ENCODE assay signal across 10 cellular contexts in genomic region chr4:128516568-128516967, GRCh38.
DNase-seq lines count a peak whose midpoint lies in the region; ATAC-seq, FAIRE-seq and TF ChIP-seq lines count a peak whose summit lies in the region.
"Had no signal": no experiment of that assay in that cellular context is flagged by ENCODE, and none has a peak within 500 bp of the region (broad histone marks: within the 10 kb centered on the region; RNA-seq: fewer than 3 reads in every experiment).

No MANE protein-coding gene starts in this region.

- no peaks in the 10 kb centered on the region for H3K9me3 ChIP-seq in mammary epithelial cell (replicated peaks; ENCODE audit: insufficient read depth, low read length)
- H3K9me3 ChIP-seq: neutrophil had no signal

- dilution Hi-C loops in mammary epithelial cell (cut with HindIII; ENCODE audit: low sequenced_read_pairs) = no loop called here

- TF ChIP-seq POLR2A in H54 (IDR thresholded peaks at IDR 0.05; ENCODE audit: low read depth, low read length) = no peak

- peak overlapping the region; percentile 67 for H3K27ac ChIP-seq in mammary epithelial cell (ENCODE audit: insufficient read depth, low read depth, low read length)
- H3K27ac ChIP-seq: neutrophil had no signal

- H2AFZ ChIP-seq in mammary epithelial cell (ENCODE audit: low read depth, low read length) = no peak overlapping the region

- DNase-seq in DMS53 (lab: John Stamatoyannopoulos, UW) (peak; percentile 46), mammary epithelial cell (no peak), H54 (ENCODE audit: insufficient read length, low spot score) (no peak), NCI-H345 (lab: John Stamatoyannopoulos, UW) (no peak)
- no peak for DNase-seq in effector CD4-positive, alpha-beta T cell
- no peak for DNase-seq in activated CD4-positive, CD25-positive, alpha-beta regulatory T cell treated with anti-CD3 and anti-CD28 coated beads, Interleukin-2, amount 50 U/mL, for 72 hours
- DNase-seq: KBM-7 had no signal

- intact Hi-C loops in mammary epithelial cell (cut with micrococcal nuclease) = no loop called here

- WGBS in mammary epithelial cell (ENCODE audit: low coverage, missing lambda C conversion rate) = 89% methylated on average over 2 of the region's 2 CpGs

- BruUV-seq in mammary epithelial cell (replicated peaks; lab: Mats Ljungman, UMichigan) = no TSS peak

- TF ChIP-seq CTCF in mammary epithelial cell (conservative IDR thresholded peaks at IDR 0.05 in 1 of 2, IDR thresholded peaks at IDR 0.05 in 1 of 2; ENCODE audit: extremely low read depth in 1 of 2, insufficient read depth in 1 of 2, low read depth in 1 of 2, low read length in 2 of 2) = no peak

- H3K9ac ChIP-seq in mammary epithelial cell (ENCODE audit: insufficient read depth, low read length) = no peak overlapping the region

- H4K20me1 ChIP-seq in mammary epithelial cell (ENCODE audit: insufficient read depth, low read length) = no peaks in the 10 kb centered on the region

- FAIRE-seq in H54 (lab: Jason Lieb, UNC) = no peak

- no peaks in the 10 kb centered on the region for H3K79me2 ChIP-seq in mammary epithelial cell (ENCODE audit: insufficient read depth, low read length)

- no peaks in the 10 kb centered on the region for H3K36me3 ChIP-seq in mammary epithelial cell (ENCODE audit: insufficient read depth, low read length)
- H3K36me3 ChIP-seq: neutrophil had no signal

- no peak overlapping the region for H3K4me2 ChIP-seq in mammary epithelial cell (ENCODE audit: insufficient read depth, low read depth, low read length)

- ATAC-seq in GM19463 (IDR thresholded peaks at IDR 0.05; ENCODE audit: unreplicated experiment) (peak; percentile 45), HG03159 (IDR thresholded peaks at IDR 0.05; ENCODE audit: unreplicated experiment) (peak; percentile 56)

- H3K4me1 ChIP-seq in mammary epithelial cell (ENCODE audit: insufficient read depth, low read length) = peaks cover 21% of the 10 kb centered on the region

- no peaks in the 10 kb centered on the region for H3K27me3 ChIP-seq in mammary epithelial cell (ENCODE audit: insufficient read depth, low read length)
- H3K27me3 ChIP-seq: neutrophil had no signal

- no peak overlapping the region for H3K4me3 ChIP-seq in mammary epithelial cell (replicated peaks in 1 of 3; ENCODE audit: insufficient read depth in 1 of 3, low read depth in 2 of 3, low read length in 3 of 3)

- CTCF ChIA-PET in mammary epithelial cell (lab: Charles Lee; ENCODE audit: low non-redundant PET) = no interaction called here

- in situ Hi-C loops in mammary epithelial cell (cut with MboI; ENCODE audit: low sequenced_read_pairs in 2 of 2) = no loop called here
